In the genomic region with DNA sequence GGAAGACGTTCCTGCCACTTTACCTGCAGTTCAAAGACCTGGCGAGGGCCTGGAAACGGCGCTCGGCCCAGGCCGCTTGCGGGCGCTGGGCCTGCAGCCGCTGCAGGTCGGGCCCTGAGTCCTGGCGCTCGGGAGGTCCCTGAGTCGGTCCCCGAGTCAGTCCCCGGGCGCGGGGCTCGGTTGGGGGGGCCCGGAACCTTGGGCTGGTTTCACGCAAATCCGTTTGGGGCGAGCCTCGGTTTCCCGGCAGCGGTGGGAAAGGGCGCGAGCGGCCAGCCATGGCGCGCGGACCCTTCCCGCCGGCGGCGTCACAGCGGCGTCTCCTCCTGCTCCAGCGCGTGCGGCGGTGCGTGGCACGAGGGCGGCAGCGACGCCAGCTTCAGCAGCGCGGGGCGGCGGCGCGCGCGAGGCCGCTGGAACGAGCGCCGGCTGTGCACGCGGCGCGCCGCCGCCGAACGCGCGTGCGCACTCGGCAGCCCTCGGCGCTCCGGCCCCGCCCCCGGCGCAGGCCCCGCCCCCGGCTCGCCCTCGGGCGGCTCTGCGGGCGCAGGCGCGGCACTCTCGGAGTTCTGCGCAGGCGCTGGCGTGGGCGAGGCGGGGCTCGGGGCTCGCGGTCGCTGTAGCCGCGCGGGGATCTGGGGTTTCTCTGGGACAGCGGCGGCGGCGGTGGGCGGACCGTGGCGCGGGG, we compare ENCODE assay signal across 8 cellular contexts. TPM values are rescaled to one million over a fixed set of nuclear protein-coding genes. Genes with fewer than 3 reads are reported as not detected.
DNase-seq lines count a peak whose midpoint lies in the region; TF ChIP-seq lines count a peak whose summit lies in the region.

No MANE protein-coding gene starts in this region.

- peak; percentile 83 for DNase-seq in COR-L47 (lab: John Stamatoyannopoulos, UW)
- DNase-seq in GM20000 (ENCODE audit: low spot score), result peak; percentile 100
- peak; percentile 90 for DNase-seq in HT-29 (ENCODE audit: low spot score)
- peak; percentile 39 for DNase-seq in NT2/D1 (ENCODE audit: low read depth, low spot score)
- peak; percentile 96 for DNase-seq in activated CD8-positive, alpha-beta memory T cell treated with anti-CD3 and anti-CD28 coated beads, Interleukin-2, amount 50 U/mL, for 48 hours
- DNase-seq in epidermal melanocyte (ENCODE audit: insufficient read length, low spot score), result peak; percentile 97
- DNase-seq in middle frontal gyrus (ENCODE audit: extremely low spot score, low spot score), result peak; percentile 74
- peak; percentile 76 to 82 for DNase-seq in stimulated activated CD8-positive, alpha-beta memory T cell treated with anti-CD3 and anti-CD28 coated beads, Interleukin-2, amount 100 ng/mL, for 1 hour (ENCODE audit: low read depth in 2 of 2)

- H3K27me3 ChIP-seq in NT2/D1 (ENCODE audit: insufficient read depth, insufficient read length), result peaks cover 9% of the 10 kb centered on the region

- peaks cover 36% of the 10 kb centered on the region for H3K36me3 ChIP-seq in NT2/D1 (ENCODE audit: insufficient read depth, insufficient read length, low read length)

- no peaks in the 10 kb centered on the region for H3K9me3 ChIP-seq in NT2/D1 (ENCODE audit: insufficient read depth, low read length)

- peak overlapping the region; percentile 92 for H3K9ac ChIP-seq in NT2/D1 (ENCODE audit: insufficient read length, low read depth)

- H3K4me3 ChIP-seq in NT2/D1 (ENCODE audit: insufficient read length, low read depth), result peak overlapping the region; percentile 67

- no peak for TF ChIP-seq CTCF in GM20000 (IDR thresholded peaks at IDR 0.05; ENCODE audit: extremely low read depth, missing control alignments)

- H3K4me1 ChIP-seq in NT2/D1 (ENCODE audit: insufficient read depth, insufficient read length), result peaks cover 9% of the 10 kb centered on the region

RNA-seq across cellular contexts. Expression of gene EXOC3, which starts 29.8 kb away (rescaled TPM):
- total RNA-seq in HT-29 (2014; rRNA removed; shearing (Covaris generic)), result 65.7 and 74.3 TPM in 2 replicates

RNA-seq across cellular contexts. Expression of gene SLC9A3, which starts 51.4 kb away (rescaled TPM):
- total RNA-seq in HT-29 (2014; rRNA removed; shearing (Covaris generic)), result 11.5 and 16.0 TPM in 2 replicates

Comparison
In these comparisons a context has a peak if more than half of its experiments do, and no peak if none do; other contexts are left out.
1. Peak in every context shown above with its lines: DNase-seq and H3K4me3 ChIP-seq.
2. DNase-seq: peak in every context shown above with its lines; median percentile 100 in GM20000; 97 in epidermal melanocyte; 96 in activated CD8-positive, alpha-beta memory T cell treated with anti-CD3 and anti-CD28 coated beads, Interleukin-2, amount 50 U/mL, for 48 hours; 90 in HT-29; 83 in COR-L47; 79 in stimulated activated CD8-positive, alpha-beta memory T cell treated with anti-CD3 and anti-CD28 coated beads, Interleukin-2, amount 100 ng/mL, for 1 hour; 74 in middle frontal gyrus; 39 in NT2/D1.